ENCODE assay signal across 9 cellular contexts in genomic region chr10:89342219-89342966, GRCh38. TPM values are rescaled to one million over a fixed set of nuclear protein-coding genes. Genes with fewer than 3 reads are reported as not detected.
A peak's percentile ranks its signal among the peaks of the same experiment; 100 is the strongest.
DNase-seq lines count a peak whose midpoint lies in the region; ATAC-seq and TF ChIP-seq lines count a peak whose summit lies in the region.
"Had no signal": no experiment of that assay in that cellular context is flagged by ENCODE, and none has a peak within 500 bp of the region (broad histone marks: within the 10 kb centered on the region; RNA-seq: fewer than 3 reads in every experiment).

No MANE protein-coding gene starts in this region.

- TF ChIP-seq CTCF in epithelial cell of esophagus (IDR thresholded peaks at IDR 0.05; ENCODE audit: insufficient read depth, low read depth, low read length, missing control alignments) = no peak

- no peak for ATAC-seq in HG03432 (IDR thresholded peaks at IDR 0.05; ENCODE audit: unreplicated experiment)

- DNase-seq in AG08396 (ENCODE audit: low spot score) (peak; percentile 28), NCI-H226 (peak; percentile 90), epithelial cell of esophagus (ENCODE audit: low read depth) (peak; percentile 78), myocyte (ENCODE audit: low read depth) (peak; percentile 77), SKM-1 (lab: John Stamatoyannopoulos, UW; ENCODE audit: unreplicated experiment) (no peak), NCI-H187 treated with DMSO at 0.1 percent for 48 hours (lab: John Stamatoyannopoulos, UW) (no peak)
- no peak for DNase-seq in activated CD4-positive, CD25-positive, alpha-beta regulatory T cell (lab: John Stamatoyannopoulos, UW)
- DNase-seq: WERI-Rb-1 had no signal

- no peak overlapping the region for H3K4me3 ChIP-seq in epithelial cell of esophagus (ENCODE audit: low read length)

RNA-seq across cellular contexts. Expression of gene IFIT3, which starts 14.6 kb away (rescaled TPM):
- total RNA-seq in myocyte = 12.3 and 21.8 TPM in 2 replicates
- 5.3 TPM for polyA plus RNA-seq in myocyte (2012)

RNA-seq across cellular contexts. Expression of gene IFIT1B, which starts 35.5 kb away (rescaled TPM):
- total RNA-seq in myocyte = not detected in 2 replicates
- polyA plus RNA-seq in myocyte (2012) = not detected

RNA-seq across cellular contexts. Expression of gene IFIT2, which starts 40.5 kb away (rescaled TPM):
- total RNA-seq in myocyte = 4.5 and 7.1 TPM in 2 replicates
- polyA plus RNA-seq in myocyte (2012) = 3.0 TPM

RNA-seq across cellular contexts. Expression of gene IFIT1, which starts 50.0 kb away (rescaled TPM):
- 22.7 and 49.0 TPM in 2 replicates for total RNA-seq in myocyte
- 5.6 TPM for polyA plus RNA-seq in myocyte (2012)

Comparison
In these comparisons a context has a peak if more than half of its experiments do, and no peak if none do; other contexts are left out.
1. DNase-seq: peak in AG08396 (single experiment), NCI-H226 (single experiment), epithelial cell of esophagus (single experiment) and myocyte (single experiment); none in activated CD4-positive, CD25-positive, alpha-beta regulatory T cell (0 of 4), SKM-1 (single experiment) and NCI-H187 treated with DMSO at 0.1 percent for 48 hours (single experiment).